In the genomic region with DNA sequence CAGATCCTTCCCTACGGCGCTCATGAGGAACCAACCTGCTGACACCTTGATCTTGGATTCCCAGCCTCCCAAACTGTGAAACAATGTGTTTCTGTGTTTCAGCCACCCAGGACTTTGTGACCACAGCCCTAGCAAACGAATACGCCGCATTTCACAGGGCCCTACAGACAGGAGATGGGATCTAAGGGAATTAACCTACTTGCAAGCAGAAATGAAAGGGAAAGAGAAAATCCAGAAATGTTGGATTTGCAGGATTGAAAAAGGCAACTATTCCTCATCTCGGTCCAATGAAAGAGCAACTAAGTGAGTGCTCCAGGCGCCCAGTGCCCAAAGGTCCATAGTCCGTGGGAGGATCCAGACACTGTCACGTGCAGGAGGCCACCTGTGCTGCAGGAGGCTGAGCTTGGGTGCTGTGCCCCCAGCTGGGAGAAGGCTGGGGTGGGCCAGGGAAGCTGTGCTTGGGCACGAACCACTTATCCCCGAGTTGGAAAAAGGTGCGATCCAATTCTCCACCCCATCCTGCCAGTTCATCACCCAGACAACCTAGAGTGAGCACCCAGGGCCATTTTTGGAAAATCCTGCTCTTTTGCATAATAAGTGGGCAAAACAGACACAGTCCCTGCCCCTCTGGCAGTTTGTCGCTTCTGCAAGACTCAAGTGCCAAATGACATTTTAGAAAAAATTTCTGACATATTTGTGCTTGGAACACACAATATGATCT, we compare ENCODE assay signal across 1 cellular context.
TF ChIP-seq lines count a peak whose summit lies in the region.

No MANE protein-coding gene starts in this region.

TF ChIP-seq in H1, 55 proteins besides CTCF, POLR2A, EP300 and RAD21 (continued from another document):
- TF ChIP-seq YY1 (IDR thresholded peaks at IDR 0.05; ENCODE audit: low read depth, low read length), result no peak
- no peak for TF ChIP-seq SP1 (IDR thresholded peaks at IDR 0.05; ENCODE audit: low read depth, low read length)
- TF ChIP-seq SP4 (IDR thresholded peaks at IDR 0.05; ENCODE audit: low read length), result no peak
- no peak for TF ChIP-seq HDAC2 (IDR thresholded peaks at IDR 0.05; ENCODE audit: borderline replicate concordance in 1 of 2, low read depth in 2 of 2, low read length in 2 of 2)
- TF ChIP-seq GABPA (IDR thresholded peaks at IDR 0.05; ENCODE audit: borderline replicate concordance, insufficient read depth, low read length), result no peak
- no peak for TF ChIP-seq TBP (IDR thresholded peaks at IDR 0.05; ENCODE audit: low read depth, low read length)
